ENCODE assay signal across 14 cellular contexts in genomic region chr12:30970559-30971202, GRCh38. TPM values are rescaled to one million over a fixed set of nuclear protein-coding genes. Genes with fewer than 3 reads are reported as not detected.
DNase-seq lines count a peak whose midpoint lies in the region; ATAC-seq and TF ChIP-seq lines count a peak whose summit lies in the region.
"Had no signal": no experiment of that assay in that cellular context is flagged by ENCODE, and none has a peak within 500 bp of the region (broad histone marks: within the 10 kb centered on the region; RNA-seq: fewer than 3 reads in every experiment).

No MANE protein-coding gene starts in this region.

- no peak for ATAC-seq in GM19455 (IDR thresholded peaks at IDR 0.05; ENCODE audit: unreplicated experiment)
- ATAC-seq in activated T-cell treated with anti-CD3 and anti-CD28 coated beads, Interleukin-2, amount 50 U/mL, for 4 hours = no peak

- H3K36me3 Mint-ChIP-seq in Caco-2 (ENCODE audit: insufficient read depth, unreplicated experiment) = no peaks in the 10 kb centered on the region
- H3K36me3 Mint-ChIP-seq in activated T-cell treated with anti-CD3 and anti-CD28 coated beads, Interleukin-2, amount 50 U/mL, for 4 hours (ENCODE audit: insufficient read depth) = no peaks in the 10 kb centered on the region
- no peaks in the 10 kb centered on the region for H3K36me3 Mint-ChIP-seq in activated CD4-positive, alpha-beta memory T cell treated with anti-CD3 and anti-CD28 coated beads for 36 hours

- H3K27me3 ChIP-seq in Caco-2 (replicated peaks; ENCODE audit: control insufficient read depth, insufficient read depth, low read length) (no peaks in the 10 kb centered on the region; the same call in 1 of the 2 replicates), spleen (replicated peaks in 1 of 7) (no peaks in the 10 kb centered on the region)

- POLR2A ChIA-PET in Caco-2 (lab: Charles Lee) = no interaction called here
- POLR2A ChIA-PET in activated CD4-positive, alpha-beta memory T cell treated with anti-CD3 and anti-CD28 coated beads for 36 hours (lab: Charles Lee) = no interaction called here

- H3K4me3 Mint-ChIP-seq in Caco-2 (ENCODE audit: unreplicated experiment) = no peak overlapping the region
- no peak overlapping the region for H3K4me3 Mint-ChIP-seq in activated T-cell treated with anti-CD3 and anti-CD28 coated beads, Interleukin-2, amount 50 U/mL, for 4 hours
- no peak overlapping the region for H3K4me3 Mint-ChIP-seq in activated CD4-positive, alpha-beta memory T cell treated with anti-CD3 and anti-CD28 coated beads for 36 hours

- TF ChIP-seq POLR2A in spleen (IDR thresholded peaks at IDR 0.05) = no peak

- WGBS in spleen, 5 donors = 23 to 42% (median 35%) methylated on average over 7 of the region's 7 CpGs

- peak overlapping the region; percentile 65 for H3K27ac Mint-ChIP-seq in Caco-2 (ENCODE audit: unreplicated experiment)
- no peak overlapping the region for H3K27ac Mint-ChIP-seq in activated CD4-positive, alpha-beta memory T cell treated with anti-CD3 and anti-CD28 coated beads for 36 hours

- no TSS peak for BruUV-seq in Caco-2 (replicated peaks; lab: Mats Ljungman, UMichigan)

- H3K4me1 ChIP-seq in Caco-2 (peaks cover 13% of the 10 kb centered on the region; the same call in 1 of the 2 replicates), spleen (peaks cover 0 to 25% (median 0%) of the 10 kb centered on the region in 6 donors)

- H3K9me3 ChIP-seq in Caco-2 = no peaks in the 10 kb centered on the region
- no peaks in the 10 kb centered on the region for H3K9me3 ChIP-seq in spleen

- H3K36me3 ChIP-seq in Caco-2 (ENCODE audit: control insufficient read depth, insufficient read depth, low read length) = no peaks in the 10 kb centered on the region
- no peaks in the 10 kb centered on the region for H3K36me3 ChIP-seq in spleen
- H3K36me3 ChIP-seq: brain microvascular endothelial cell had no signal

- DNase-seq in Caco-2 (peak; percentile 71 to 79), NCI-H1417 (lab: John Stamatoyannopoulos, UW) (peak in 2 of 3 experiments; percentile 61 to 87), dermis blood vessel endothelial cell (peak; percentile 36), left kidney (ENCODE audit: low read depth, low spot score) (peak; percentile 83), spleen (no peak)
- DNase-seq in activated T-cell treated with anti-CD3 and anti-CD28 coated beads, Interleukin-2, amount 50 U/mL, for 4 hours = no peak
- DNase-seq in activated CD4-positive, alpha-beta memory T cell treated with anti-CD3 and anti-CD28 coated beads for 36 hours = no peak
- DNase-seq: activated CD4-positive, alpha-beta T cell treated with anti-CD3 and anti-CD28 coated beads, Interleukin-2, amount 50 U/mL, for 1 hour; activated gamma-delta T cell; brain microvascular endothelial cell; stimulated activated CD4-positive, alpha-beta T cell treated with anti-CD3 and anti-CD28 coated beads, Interleukin-4, amount 100 ng/mL, for 4 hours; stimulated activated naive CD4-positive, alpha-beta T cell; T-helper 2 cell had no signal

- peaks cover 11% of the 10 kb centered on the region for H3K4me1 Mint-ChIP-seq in Caco-2 (ENCODE audit: low read depth, unreplicated experiment)
- H3K4me1 Mint-ChIP-seq in activated T-cell treated with anti-CD3 and anti-CD28 coated beads, Interleukin-2, amount 50 U/mL, for 4 hours (ENCODE audit: low read depth) = no peaks in the 10 kb centered on the region
- H3K4me1 Mint-ChIP-seq in activated CD4-positive, alpha-beta memory T cell treated with anti-CD3 and anti-CD28 coated beads for 36 hours (ENCODE audit: low read depth) = no peaks in the 10 kb centered on the region

- peaks cover 28% of the 10 kb centered on the region for H3K27me3 Mint-ChIP-seq in Caco-2 (ENCODE audit: insufficient read depth, unreplicated experiment)
- no peaks in the 10 kb centered on the region for H3K27me3 Mint-ChIP-seq in activated T-cell treated with anti-CD3 and anti-CD28 coated beads, Interleukin-2, amount 50 U/mL, for 4 hours (ENCODE audit: low read depth)
- H3K27me3 Mint-ChIP-seq in activated CD4-positive, alpha-beta memory T cell treated with anti-CD3 and anti-CD28 coated beads for 36 hours = peaks cover 6% of the 10 kb centered on the region

- no peaks in the 10 kb centered on the region for H3K9me3 Mint-ChIP-seq in Caco-2 (ENCODE audit: unreplicated experiment)
- no peaks in the 10 kb centered on the region for H3K9me3 Mint-ChIP-seq in activated T-cell treated with anti-CD3 and anti-CD28 coated beads, Interleukin-2, amount 50 U/mL, for 4 hours
- H3K9me3 Mint-ChIP-seq in activated CD4-positive, alpha-beta memory T cell treated with anti-CD3 and anti-CD28 coated beads for 36 hours = no peaks in the 10 kb centered on the region

- H3K4me3 ChIP-seq in Caco-2 (ENCODE audit: low read depth, low read length) = no peak overlapping the region
- no peak overlapping the region for H3K4me3 ChIP-seq in spleen

- TF ChIP-seq CTCF in Caco-2 (IDR thresholded peaks at IDR 0.05; ENCODE audit: insufficient read depth in 1 of 2, low read depth in 1 of 2, low read length in 1 of 2, severe bottlenecking in 1 of 2, unreplicated experiment in 1 of 2) (no peak), spleen (IDR thresholded peaks at IDR 0.05 in 8 of 11, conservative IDR thresholded peaks at IDR 0.05 in 3 of 11) (no peak)

- CTCF ChIA-PET in Caco-2 (lab: Charles Lee) = interaction anchor here (0.7 to 1.6 kb wide), 9 partner anchors 9 to 301 kb away, joined by 3 to 16 read pairs (median 3); no protein-coding TSS in a partner anchor
- CTCF ChIA-PET in activated CD4-positive, alpha-beta memory T cell treated with anti-CD3 and anti-CD28 coated beads for 36 hours (lab: Charles Lee) = interaction anchor here (0.7 to 0.9 kb wide), 2 partner anchors 120 to 148 kb away, joined by 3 to 4 read pairs; no protein-coding TSS in a partner anchor

- intact Hi-C loops in Caco-2 (cut with micrococcal nuclease; ENCODE audit: unreplicated experiment) (loop anchor here (5.0 kb wide), 1 partner anchor 118 kb away; no protein-coding TSS in a partner anchor), spleen (cut with DNase I; ENCODE audit: low total_unique reads) (no loop called here)
- intact Hi-C loops in activated CD4-positive, alpha-beta memory T cell treated with anti-CD3 and anti-CD28 coated beads for 36 hours (cut with micrococcal nuclease) = no loop called here

- H3K27ac ChIP-seq in spleen = no peak overlapping the region
- H3K27ac ChIP-seq: brain microvascular endothelial cell had no signal

RNA-seq across cellular contexts. Expression of gene TSPAN11, which starts 44.1 kb away (rescaled TPM):
- total RNA-seq in Caco-2 (2022) (not detected in 2 replicates), dermis blood vessel endothelial cell (7.7 and 11.4 TPM in 2 replicates), spleen (1 to 10 TPM in 6 of 7 donors, under 1 TPM in 1; 0.26 to 4.1 (median 2.0) TPM)
- not detected for total RNA-seq in activated T-cell treated with anti-CD3 and anti-CD28 coated beads, Interleukin-2, amount 50 U/mL, for 4 hours
- not detected for total RNA-seq in activated CD4-positive, alpha-beta memory T cell treated with anti-CD3 and anti-CD28 coated beads for 36 hours
- 1 to 10 TPM in 1 of 3 donors, under 1 TPM in 2; 0.67 to 1.0 (median 0.93) TPM for polyA plus RNA-seq in spleen

Comparison
In these comparisons a context has a peak if more than half of its experiments do, and no peak if none do; other contexts are left out.
1. DNase-seq: peak in Caco-2 (2 of 2), NCI-H1417 (2 of 3), dermis blood vessel endothelial cell (single experiment) and left kidney (single experiment); none in activated T-cell treated with anti-CD3 and anti-CD28 coated beads, Interleukin-2, amount 50 U/mL, for 4 hours (single experiment), activated CD4-positive, alpha-beta memory T cell treated with anti-CD3 and anti-CD28 coated beads for 36 hours (single experiment) and spleen (single experiment).